ENCODE assay signal across 20 cellular contexts in genomic region chr5:84650448-84650847, GRCh38.
DNase-seq lines count a peak whose midpoint lies in the region; ATAC-seq, FAIRE-seq and TF ChIP-seq lines count a peak whose summit lies in the region.
"Had no signal": no experiment of that assay in that cellular context is flagged by ENCODE, and none has a peak within 500 bp of the region (broad histone marks: within the 10 kb centered on the region; RNA-seq: fewer than 3 reads in every experiment).

No MANE protein-coding gene starts in this region.

- H3K9me3 Mint-ChIP-seq in WTC11 = 0 out of 2 replicates have a peak, but pooled peaks cover 6% of the 10 kb centered on the region
- H3K9me3 Mint-ChIP-seq: HFFc6 had no signal

- peak; percentile 38 for FAIRE-seq in H54 (lab: Jason Lieb, UNC)
- FAIRE-seq: HTR-8/SVneo had no signal

- H3K36me3 ChIP-seq in esophagus muscularis mucosa = no peaks in the 10 kb centered on the region
- H3K36me3 ChIP-seq: BLaER1 had no signal

- TF ChIP-seq POLR2A in H54 (IDR thresholded peaks at IDR 0.05; ENCODE audit: low read depth, low read length) (no peak), esophagus muscularis mucosa (IDR thresholded peaks at IDR 0.05; ENCODE audit: low read depth) (no peak)

- H3K4me3 ChIP-seq in esophagus muscularis mucosa = no peak overlapping the region
- H3K4me3 ChIP-seq: BLaER1 had no signal

- no peaks in the 10 kb centered on the region for H3K36me3 Mint-ChIP-seq in WTC11
- H3K36me3 Mint-ChIP-seq: CD14-positive monocyte; CD4-positive, alpha-beta memory T cell had no signal

- CTCF ChIA-PET in WTC11 (lab: Charles Lee) = no interaction called here

- TF ChIP-seq EP300 in esophagus muscularis mucosa (IDR thresholded peaks at IDR 0.05) = no peak

- POLR2A ChIA-PET in WTC11 (lab: Charles Lee) = no interaction called here

- no peak for DNase-seq in H54 (ENCODE audit: insufficient read length, low spot score)
- no peak for DNase-seq in WTC11 (ENCODE audit: low spot score)
- DNase-seq in medulla oblongata (ENCODE audit: extremely low spot score) = peak; percentile 10
- DNase-seq in left ventricle myocardium superior = no peak
- DNase-seq in HT-29 (ENCODE audit: low spot score) = no peak
- DNase-seq in esophagus muscularis mucosa (ENCODE audit: extremely low spot score) = no peak
- DNase-seq: 8988T; CD4-positive, alpha-beta memory T cell; DMS153; DMS79; GF-D8; H7; HFFc6; IMR-90 had no signal

- peaks cover 35% of the 10 kb centered on the region for H3K4me1 Mint-ChIP-seq in WTC11
- H3K4me1 Mint-ChIP-seq: CD14-positive monocyte; CD4-positive, alpha-beta memory T cell had no signal

- 47% methylated on average over 1 of the region's 1 CpG for WGBS in esophagus muscularis mucosa

- ATAC-seq in WTC11 (no peak), left ventricle myocardium superior (no peak), GM18502 (IDR thresholded peaks at IDR 0.05; ENCODE audit: poor library complexity, unreplicated experiment) (no peak)
- ATAC-seq: HCT116 had no signal

- no peak overlapping the region for H3K27ac ChIP-seq in esophagus muscularis mucosa (replicated peaks in 1 of 4)
- H3K27ac ChIP-seq: BLaER1, HL-60 had no signal

- no peaks in the 10 kb centered on the region for H3K27me3 ChIP-seq in esophagus muscularis mucosa
- H3K27me3 ChIP-seq: BLaER1 had no signal

- peak overlapping the region; percentile 2; the same call in 1 of the 2 replicates for H3K27ac Mint-ChIP-seq in WTC11
- H3K27ac Mint-ChIP-seq: CD14-positive monocyte, HFFc6 had no signal

- H3K4me1 ChIP-seq in esophagus muscularis mucosa = no peaks in the 10 kb centered on the region
- H3K4me1 ChIP-seq: BLaER1 had no signal

- TF ChIP-seq CTCF in WTC11 (IDR thresholded peaks at IDR 0.05) (no peak), esophagus muscularis mucosa (IDR thresholded peaks at IDR 0.05) (no peak)

- H3K4me3 Mint-ChIP-seq in WTC11 = no peak overlapping the region
- H3K4me3 Mint-ChIP-seq: CD14-positive monocyte; CD4-positive, alpha-beta memory T cell; HFFc6 had no signal

- intact Hi-C loops in left ventricle myocardium superior (cut with micrococcal nuclease) (no loop called here), esophagus muscularis mucosa (cut with DNase I) (no loop called here)

- H3K9me3 ChIP-seq in esophagus muscularis mucosa = no peaks in the 10 kb centered on the region
- H3K9me3 ChIP-seq: BLaER1 had no signal

- no peaks in the 10 kb centered on the region for H3K27me3 Mint-ChIP-seq in WTC11 (ENCODE audit: low read depth)
- H3K27me3 Mint-ChIP-seq: CD4-positive, alpha-beta memory T cell had no signal

TF ChIP-seq in WTC11, 78 proteins besides CTCF, POLR2A, EP300 and RAD21:
- TF ChIP-seq FOXJ3 (CRISPR knock-in tag; IDR thresholded peaks at IDR 0.05; ENCODE audit: borderline replicate concordance) (no peak), ATF3 (CRISPR knock-in tag; conservative IDR thresholded peaks at IDR 0.05) (no peak), ZNF281 (CRISPR knock-in tag; IDR thresholded peaks at IDR 0.05) (no peak), MXD4 (CRISPR knock-in tag; IDR thresholded peaks at IDR 0.05; ENCODE audit: borderline replicate concordance) (no peak), RORB (CRISPR knock-in tag; IDR thresholded peaks at IDR 0.05) (no peak), ZNF263 (CRISPR knock-in tag; IDR thresholded peaks at IDR 0.05; ENCODE audit: low read depth) (no peak), NR1H2 (CRISPR knock-in tag; IDR thresholded peaks at IDR 0.05) (no peak), MLX (CRISPR knock-in tag; IDR thresholded peaks at IDR 0.05) (no peak), TEAD1 (CRISPR knock-in tag; IDR thresholded peaks at IDR 0.05) (no peak), GTF2I (CRISPR knock-in tag; conservative IDR thresholded peaks at IDR 0.05) (no peak), MAX (CRISPR knock-in tag; IDR thresholded peaks at IDR 0.05) (no peak), CDX4 (CRISPR knock-in tag; IDR thresholded peaks at IDR 0.05; ENCODE audit: borderline replicate concordance) (no peak), FOXK1 (CRISPR knock-in tag; IDR thresholded peaks at IDR 0.05) (no peak)
